Comparison of ENCODE assay signal across 16 cellular contexts in the genomic region with DNA sequence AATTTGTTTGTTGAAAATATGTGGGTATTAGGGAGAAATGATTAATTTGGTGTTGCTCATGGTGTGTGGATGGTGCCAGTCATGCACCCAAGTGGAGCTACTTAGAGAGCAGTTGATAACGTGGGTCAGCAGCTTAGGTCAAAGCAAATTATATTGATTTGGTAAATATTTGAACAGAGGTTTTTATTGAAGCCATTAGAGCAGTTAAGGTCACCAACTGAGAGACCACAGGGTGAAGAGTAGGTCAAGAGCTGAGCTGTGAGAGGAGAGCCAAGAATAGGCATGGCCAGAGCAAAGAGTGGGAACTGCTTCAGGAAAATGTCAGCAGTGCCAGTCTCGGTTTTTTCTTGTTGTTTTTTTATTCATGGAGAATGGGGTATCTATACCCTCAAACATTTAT.
DNase-seq lines count a peak whose midpoint lies in the region; ATAC-seq and TF ChIP-seq lines count a peak whose summit lies in the region.
"Had no signal": no experiment of that assay in that cellular context is flagged by ENCODE, and none has a peak within 500 bp of the region (broad histone marks: within the 10 kb centered on the region; RNA-seq: fewer than 3 reads in every experiment).

No MANE protein-coding gene starts in this region.

- WGBS in thyroid gland, 2 donors, result 37 to 42% methylated on average over 2 of the region's 2 CpGs

- DNase-seq in Right ventricle myocardium superior, result no peak
- DNase-seq in right atrium auricular region (ENCODE audit: low spot score), result no peak
- peak; percentile 79 for DNase-seq in NCI-H748 (lab: John Stamatoyannopoulos, UW; ENCODE audit: unreplicated experiment)
- DNase-seq in left colon, result no peak
- DNase-seq in stimulated activated effector memory CD8-positive, alpha-beta T cell treated with anti-CD3 and anti-CD28 coated beads, Interleukin-12 subunit alpha, Interleukin-12 subunit beta, amount 100 ng/mL, for 72 hours (ENCODE audit: low spot score in 2 of 2), result no peak
- DNase-seq in dermis blood vessel endothelial cell, result no peak
- DNase-seq in thyroid gland, result no peak
- DNase-seq in GOT3 (lab: John Stamatoyannopoulos, UW), result no peak
- DNase-seq: C1 segment of cervical spinal cord, DMS 273 treated with DMSO at 0.1 percent for 48 hours, HCEC 1CT, MV-4-11, NCI-H187, NCI-H446, PC-3 had no signal

- no peaks in the 10 kb centered on the region for H3K9me3 ChIP-seq in right atrium auricular region
- H3K9me3 ChIP-seq in thyroid gland, result no peaks in the 10 kb centered on the region

- H3K4me3 Mint-ChIP-seq in stimulated activated effector memory CD8-positive, alpha-beta T cell treated with anti-CD3 and anti-CD28 coated beads, Interleukin-12 subunit alpha, Interleukin-12 subunit beta, amount 100 ng/mL, for 72 hours, result no peak overlapping the region

- H3K36me3 ChIP-seq in right atrium auricular region (no peaks in the 10 kb centered on the region), thyroid gland (no peaks in the 10 kb centered on the region)

- no peaks in the 10 kb centered on the region for H3K36me3 Mint-ChIP-seq in stimulated activated effector memory CD8-positive, alpha-beta T cell treated with anti-CD3 and anti-CD28 coated beads, Interleukin-12 subunit alpha, Interleukin-12 subunit beta, amount 100 ng/mL, for 72 hours

- H3K27me3 ChIP-seq in right atrium auricular region, result no peaks in the 10 kb centered on the region
- H3K27me3 ChIP-seq in thyroid gland, result no peaks in the 10 kb centered on the region

- no peak overlapping the region for H3K27ac Mint-ChIP-seq in stimulated activated effector memory CD8-positive, alpha-beta T cell treated with anti-CD3 and anti-CD28 coated beads, Interleukin-12 subunit alpha, Interleukin-12 subunit beta, amount 100 ng/mL, for 72 hours

- intact Hi-C loops in Right ventricle myocardium superior (cut with DNase I) (no loop called here), left colon (cut with DNase I, micrococcal nuclease) (no loop called here), thyroid gland (cut with DNase I) (no loop called here)

- H3K4me1 Mint-ChIP-seq in stimulated activated effector memory CD8-positive, alpha-beta T cell treated with anti-CD3 and anti-CD28 coated beads, Interleukin-12 subunit alpha, Interleukin-12 subunit beta, amount 100 ng/mL, for 72 hours, result no peaks in the 10 kb centered on the region

- peaks cover 5% of the 10 kb centered on the region for H3K9me3 Mint-ChIP-seq in stimulated activated effector memory CD8-positive, alpha-beta T cell treated with anti-CD3 and anti-CD28 coated beads, Interleukin-12 subunit alpha, Interleukin-12 subunit beta, amount 100 ng/mL, for 72 hours

- H3K4me3 ChIP-seq in right atrium auricular region (no peak overlapping the region), thyroid gland (replicated peaks in 1 of 3) (no peak overlapping the region)
- H3K4me3 ChIP-seq: SK-N-MC had no signal

- H3K4me1 ChIP-seq in right atrium auricular region (no peaks in the 10 kb centered on the region), thyroid gland (no peaks in the 10 kb centered on the region)

- peak; percentile 85 for ATAC-seq in Right ventricle myocardium superior (ENCODE audit: poor library complexity)
- ATAC-seq in left colon, result peak; percentile 27
- ATAC-seq in stimulated activated effector memory CD8-positive, alpha-beta T cell treated with anti-CD3 and anti-CD28 coated beads, Interleukin-12 subunit alpha, Interleukin-12 subunit beta, amount 100 ng/mL, for 72 hours, result no peak
- ATAC-seq: PC-3 had no signal

- no peak for TF ChIP-seq CTCF in right atrium auricular region (IDR thresholded peaks at IDR 0.05)
- no peak for TF ChIP-seq CTCF in thyroid gland (IDR thresholded peaks at IDR 0.05)

- TF ChIP-seq POLR2A in thyroid gland (IDR thresholded peaks at IDR 0.05), result no peak

- H3K27ac ChIP-seq in right atrium auricular region (no peak overlapping the region), thyroid gland (no peak overlapping the region)
- H3K27ac ChIP-seq: SK-N-MC had no signal
